Comparison of ENCODE assay signal across 8 cellular contexts in genomic region chr17:8762012-8762411, GRCh38.
"Had no signal": no experiment of that assay in that cellular context is flagged by ENCODE, and none has a peak within 500 bp of the region (broad histone marks: within the 10 kb centered on the region; RNA-seq: fewer than 3 reads in every experiment).

No MANE protein-coding gene starts in this region.

- DNase-seq: GM23248, GOT3, H7, KG1 had no signal

- ATAC-seq: HCT116, HepG2 had no signal

- H3K4me3 ChIP-seq: GM23248, HAP-1 had no signal

- H3K36me3 ChIP-seq: HAP-1 had no signal

- H3K4me1 ChIP-seq: HAP-1 had no signal

- H3K9me3 ChIP-seq: HAP-1 had no signal

- H3K27ac ChIP-seq: GM23248, HL-60 had no signal
